ENCODE assay signal across 11 cellular contexts in genomic region chr11:121471167-121471566, GRCh38.
"Had no signal": no experiment of that assay in that cellular context is flagged by ENCODE, and none has a peak within 500 bp of the region (broad histone marks: within the 10 kb centered on the region; RNA-seq: fewer than 3 reads in every experiment).

No MANE protein-coding gene starts in this region.

- DNase-seq: activated naive CD4-positive, alpha-beta T cell; anterior cingulate cortex; gastrocnemius medialis; heart right ventricle; islet precursor cell; left lung; pancreas; stimulated activated CD4-positive, alpha-beta T cell treated with anti-CD3 and anti-CD28 coated beads, Interleukin-2, amount 100 ng/mL, for 48 hours; stimulated activated naive CD4-positive, alpha-beta T cell treated with Interleukin-2 at 50 U/mL for 16 hours had no signal

- H3K9me3 Mint-ChIP-seq: neural progenitor cell had no signal

- H3K4me3 ChIP-seq: gastrocnemius medialis, heart right ventricle, left lung, neural progenitor cell, pancreas, thoracic aorta had no signal

- H3K4me1 ChIP-seq: gastrocnemius medialis had no signal

- H3K27me3 ChIP-seq: gastrocnemius medialis, left lung, neural progenitor cell, pancreas had no signal

- H3K36me3 ChIP-seq: gastrocnemius medialis, neural progenitor cell, pancreas, thoracic aorta had no signal

- ATAC-seq: gastrocnemius medialis, heart right ventricle, left lung, pancreas had no signal

- H3K27ac ChIP-seq: gastrocnemius medialis, heart right ventricle, left lung, neural progenitor cell, pancreas had no signal

- H3K27ac Mint-ChIP-seq: neural progenitor cell had no signal

- H3K4me3 Mint-ChIP-seq: neural progenitor cell had no signal

- H3K9me3 ChIP-seq: gastrocnemius medialis, heart right ventricle, left lung, pancreas, thoracic aorta had no signal
